Comparison of ENCODE assay signal across 8 cellular contexts in the genomic region with DNA sequence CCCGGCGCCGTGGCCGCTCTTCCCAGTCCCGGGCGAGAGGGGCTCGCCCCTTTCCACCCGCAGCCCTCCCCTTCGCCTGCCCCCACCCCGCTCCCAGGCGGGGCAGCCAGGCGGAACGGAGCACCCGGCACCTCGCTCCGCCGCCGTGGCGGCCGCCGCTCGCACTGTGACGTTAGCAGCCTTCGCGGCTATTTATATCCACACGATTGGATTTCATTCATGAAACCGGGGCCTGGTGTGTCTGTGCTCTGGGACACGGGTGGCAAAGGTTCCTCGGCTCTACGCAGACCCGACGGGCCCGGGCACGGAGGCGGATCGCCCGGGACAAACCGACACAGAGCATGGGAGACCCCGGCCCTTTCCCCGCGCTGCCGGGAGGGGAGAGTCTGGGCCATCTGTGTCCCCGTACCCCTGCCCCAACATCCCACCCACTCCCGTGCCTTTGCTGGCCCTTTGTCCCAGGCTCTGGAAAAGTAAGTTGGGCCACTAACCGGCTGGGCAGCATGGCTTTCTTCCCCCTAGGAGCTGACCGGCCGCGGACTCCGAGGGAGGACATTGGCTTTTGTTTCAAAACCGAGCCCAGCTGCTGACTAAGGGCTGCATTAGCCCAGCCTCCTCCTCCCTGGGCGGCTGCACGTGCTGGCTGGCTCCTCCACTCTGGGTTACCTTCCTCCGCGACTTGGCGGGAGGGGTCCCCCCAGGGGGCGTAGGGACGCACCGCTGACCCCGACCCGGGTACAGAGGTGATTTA. TPM values are rescaled to one million over a fixed set of nuclear protein-coding genes. Genes with fewer than 3 reads are reported as not detected.
DNase-seq lines count a peak whose midpoint lies in the region; ATAC-seq lines count a peak whose summit lies in the region.

A gene with protein sequence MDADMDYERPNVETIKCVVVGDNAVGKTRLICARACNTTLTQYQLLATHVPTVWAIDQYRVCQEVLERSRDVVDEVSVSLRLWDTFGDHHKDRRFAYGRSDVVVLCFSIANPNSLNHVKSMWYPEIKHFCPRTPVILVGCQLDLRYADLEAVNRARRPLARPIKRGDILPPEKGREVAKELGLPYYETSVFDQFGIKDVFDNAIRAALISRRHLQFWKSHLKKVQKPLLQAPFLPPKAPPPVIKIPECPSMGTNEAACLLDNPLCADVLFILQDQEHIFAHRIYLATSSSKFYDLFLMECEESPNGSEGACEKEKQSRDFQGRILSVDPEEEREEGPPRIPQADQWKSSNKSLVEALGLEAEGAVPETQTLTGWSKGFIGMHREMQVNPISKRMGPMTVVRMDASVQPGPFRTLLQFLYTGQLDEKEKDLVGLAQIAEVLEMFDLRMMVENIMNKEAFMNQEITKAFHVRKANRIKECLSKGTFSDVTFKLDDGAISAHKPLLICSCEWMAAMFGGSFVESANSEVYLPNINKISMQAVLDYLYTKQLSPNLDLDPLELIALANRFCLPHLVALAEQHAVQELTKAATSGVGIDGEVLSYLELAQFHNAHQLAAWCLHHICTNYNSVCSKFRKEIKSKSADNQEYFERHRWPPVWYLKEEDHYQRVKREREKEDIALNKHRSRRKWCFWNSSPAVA (minus strand): TSS at position 27 of the 751 bp plus-strand sequence. CDS start 32,643 bp downstream, outside the sequence.

- peaks cover 18% of the 10 kb centered on the region for H3K27me3 ChIP-seq in HUES64 (ENCODE audit: insufficient read depth, low read length)

- ATAC-seq in GM21360 (IDR thresholded peaks at IDR 0.05; ENCODE audit: unreplicated experiment): peak; percentile 50
- ATAC-seq in HG02571 (IDR thresholded peaks at IDR 0.05; ENCODE audit: unreplicated experiment): no peak

- H3K9ac ChIP-seq in HUES64 (ENCODE audit: low read depth, low read length): peak within 1 kb of the TSS; percentile 94

- WGBS in HUES64: under 1% methylated on average over 60 of the region's 60 CpGs

- no peaks in the 10 kb centered on the region for H3K9me3 ChIP-seq in HUES64 (ENCODE audit: insufficient read depth, low read depth, low read length)
- H3K9me3 ChIP-seq in iPS-18c (ENCODE audit: control insufficient read depth, insufficient read depth, low read length): no peaks in the 10 kb centered on the region

- H3K4me3 ChIP-seq in HUES64 (ENCODE audit: low read length) (peak within 1 kb of the TSS; percentile 80), iPS-18c (ENCODE audit: insufficient read depth, low read depth, low read length) (peak within 1 kb of the TSS; percentile 79)

- peaks cover 4% of the 10 kb centered on the region; the same call in 1 of the 2 replicates for H3K4me1 ChIP-seq in HUES64 (ENCODE audit: insufficient read depth, low read length)

- H3K27ac ChIP-seq in HUES64 (ENCODE audit: low read depth, low read length): peak within 1 kb of the TSS; percentile 62

- DNase-seq in DMS 273 (lab: John Stamatoyannopoulos, UW; ENCODE audit: unreplicated experiment) (peak; percentile 89), SK-N-DZ (ENCODE audit: low spot score) (peak; percentile 86), retina (peak; percentile 93)
- DNase-seq in central memory CD4-positive, alpha-beta T cell: peak; percentile 12

- H3K36me3 ChIP-seq in HUES64 (ENCODE audit: insufficient read depth, low read length): no peaks in the 10 kb centered on the region

RNA-seq across cellular contexts. Expression of the gene that starts here (rescaled TPM):
- 7.9 TPM for polyA plus RNA-seq in HUES64 (2013, experiment 1 of 2)
- 8.5 TPM for polyA plus RNA-seq in HUES64 (2013, experiment 2 of 2)
- polyA plus RNA-seq in SK-N-DZ (2014; cell fraction: cytosol; rRNA removed): 41.8 and 48.5 TPM in 2 replicates
- 66.6 and 67.1 TPM in 2 replicates for polyA plus RNA-seq in SK-N-DZ (2014; cell fraction: nucleus; rRNA removed)

Comparison
In these comparisons a context has a peak if more than half of its experiments do, and no peak if none do; other contexts are left out.
1. DNase-seq: peak in every context shown above with its lines; median percentile 93 in retina; 89 in DMS 273; 86 in SK-N-DZ; 12 in central memory CD4-positive, alpha-beta T cell.